In the genomic region with DNA sequence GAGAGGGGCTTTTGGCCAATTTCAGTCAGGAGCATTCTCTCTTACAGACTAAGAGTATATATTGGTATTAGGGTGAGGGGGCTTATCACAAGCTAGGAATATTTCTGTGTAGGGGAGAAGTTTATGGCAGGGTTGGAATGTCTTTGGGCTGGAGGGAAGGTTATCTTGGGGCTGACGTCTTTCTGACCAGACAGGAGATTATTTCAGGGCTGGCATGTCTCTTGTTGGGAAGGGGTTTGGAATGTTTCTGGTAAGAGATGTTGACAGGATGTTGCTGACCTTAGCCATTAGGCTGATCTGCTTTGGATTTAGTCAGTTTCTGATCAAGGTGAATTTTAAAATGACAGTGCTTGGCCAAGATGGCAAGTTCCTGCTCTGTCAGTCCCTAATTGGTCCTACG, we compare ENCODE assay signal across 22 cellular contexts. TPM values are rescaled to one million over a fixed set of nuclear protein-coding genes. Genes with fewer than 3 reads are reported as not detected.
"Had no signal": no experiment of that assay in that cellular context is flagged by ENCODE, and none has a peak within 500 bp of the region (broad histone marks: within the 10 kb centered on the region; RNA-seq: fewer than 3 reads in every experiment).

No MANE protein-coding gene starts in this region.

- DNase-seq: Karpas-422, KBM-7, MG63, NCI-H1092, NCI-H1105 treated with DMSO at 0.1 percent for 48 hours, NCI-H1417 treated with DMSO at 0.1 percent for 48 hours, NCI-H146, NCI-H1694 treated with DMSO at 0.1 percent for 48 hours, NCI-H1930, NCI-H2081, NCI-H2107, NCI-H2227 treated with DMSO at 0.1 percent for 48 hours, NCI-H446, NCI-H510A, NCI-H524 treated with DMSO at 0.1 percent for 48 hours, NCI-H69, NCI-H774, RPMI8226, SHP77, SK-N-SH had no signal

- H3K4me2 ChIP-seq: SK-N-SH had no signal

- H3K9me3 ChIP-seq: MG63, SK-N-SH had no signal

- H3K36me3 ChIP-seq: MG63 had no signal

- H3K4me3 ChIP-seq: MG63 had no signal

- H3K9ac ChIP-seq: SK-N-SH had no signal

RNA-seq across cellular contexts. Expression of gene HSD3B1, which starts 17.8 kb away (rescaled TPM):
- total RNA-seq: HT-29, SK-MEL-5 had no signal
- polyA plus RNA-seq: SK-N-SH had no signal
